ENCODE assay signal across 13 cellular contexts in genomic region chr3:58494107-58494506, GRCh38. TPM values are rescaled to one million over a fixed set of nuclear protein-coding genes. Genes with fewer than 3 reads are reported as not detected.
DNase-seq lines count a peak whose midpoint lies in the region; ATAC-seq, FAIRE-seq and TF ChIP-seq lines count a peak whose summit lies in the region.
"Had no signal": no experiment of that assay in that cellular context is flagged by ENCODE, and none has a peak within 500 bp of the region (broad histone marks: within the 10 kb centered on the region; RNA-seq: fewer than 3 reads in every experiment).

No MANE protein-coding gene starts in this region.

- intact Hi-C loops in tibial artery (cut with DNase I; ENCODE audit: low total_unique reads), result no loop called here

- CTCF ChIA-PET in H1 (lab: Charles Lee; ENCODE audit: partially characterized antibody), result interaction anchor here (1.0 to 8.7 kb wide), 5 partner anchors 30 to 187 kb away, joined by 3 to 68 read pairs (median 7); partner anchors contain the start of gene HTD2

- H3K9me2 ChIP-seq in Loucy (replicated peaks; ENCODE audit: low read depth, low read length), result no peaks in the 10 kb centered on the region

- H3K56ac ChIP-seq in H1 (replicated peaks; ENCODE audit: insufficient read length, low read depth, low read length), result no peak overlapping the region

- 51% methylated on average over 3 of the region's 3 CpGs; no CpG with 5 or more reads in 1 of the 2 experiments for WGBS in H1 (ENCODE audit: extremely low coverage in 1 of 2, insufficient coverage in 1 of 2, insufficient read length in 1 of 2, insufficient replicate concordance in 2 of 2, low coverage in 1 of 2, low lambda C conversion rate in 2 of 2, missing lambda C conversion rate in 1 of 2), 2 experiments

- no peak for FAIRE-seq in H1 (lab: Jason Lieb, UNC)

- POLR2A ChIA-PET in H1 (lab: Charles Lee; ENCODE audit: partially characterized antibody), result interaction anchor here (1.1 to 1.8 kb wide), 5 partner anchors 10 to 144 kb away, joined by 3 to 4 read pairs (median 3); no protein-coding TSS in a partner anchor

- H3K27ac ChIP-seq in DND-41 (ENCODE audit: low read length), result no peak overlapping the region
- H3K27ac ChIP-seq in H1 (ENCODE audit: low read depth, low read length), result no peak overlapping the region
- no peak overlapping the region for H3K27ac ChIP-seq in tibial artery
- H3K27ac ChIP-seq: breast epithelium, KMS-11 had no signal

- no peak overlapping the region for H2BK20ac ChIP-seq in H1 (ENCODE audit: low read length)

- no peak overlapping the region for H4K8ac ChIP-seq in H1 (ENCODE audit: extremely low read depth, insufficient read depth, low read length)

- no peak for ATAC-seq in DND-41 (ENCODE audit: insufficient read depth, low read depth)
- no peak for ATAC-seq in esophagus mucosa
- ATAC-seq: activated CD8-positive, alpha-beta memory T cell treated with anti-CD3 and anti-CD28 coated beads, Interleukin-2, amount 10 ng/mL, durations not matched to agents 7 days and 5 days; stimulated activated naive B cell treated with anti-CD40 and anti-IgM and Interleukin-4, amounts not matched to agents 10 μg/mL and 1 μg/mL and 100 μg/mL, for 72 hours had no signal

- peaks cover under 1% of the 10 kb centered on the region; the same call in 1 of the 2 replicates for H3K36me3 ChIP-seq in DND-41 (ENCODE audit: insufficient read depth, low read length)
- H3K36me3 ChIP-seq in Loucy (ENCODE audit: insufficient read depth, low read length), result no peaks in the 10 kb centered on the region
- no peaks in the 10 kb centered on the region; a peak in 2 of 8 replicates for H3K36me3 ChIP-seq in H1 (ENCODE audit: control insufficient read depth in 2 of 4, insufficient read depth in 4 of 4, low read length in 3 of 4)
- H3K36me3 ChIP-seq in neuron (ENCODE audit: insufficient read depth, low read length), result peaks cover under 1% of the 10 kb centered on the region
- no peaks in the 10 kb centered on the region for H3K36me3 ChIP-seq in tibial artery
- H3K36me3 ChIP-seq: breast epithelium had no signal

- no peaks in the 10 kb centered on the region for H3F3A ChIP-seq in Loucy (ENCODE audit: low read depth)

- H2BK5ac ChIP-seq in H1 (ENCODE audit: low read depth, low read length), result no peak overlapping the region

- H3K4ac ChIP-seq in H1 (replicated peaks; ENCODE audit: insufficient read length, low read depth, low read length), result no peak overlapping the region

- no peak for TF ChIP-seq EP300 in H1 (IDR thresholded peaks at IDR 0.05; ENCODE audit: borderline replicate concordance in 1 of 2, low read depth in 2 of 2, low read length in 2 of 2)

- H4K5ac ChIP-seq in H1 (ENCODE audit: insufficient read length, low read depth, low read length), result no peak overlapping the region

- H4K91ac ChIP-seq in H1 (replicated peaks; ENCODE audit: insufficient read length, low read length), result no peak overlapping the region

- H3K4me1 ChIP-seq in DND-41 (ENCODE audit: insufficient read depth, low read length) (peaks cover 43% of the 10 kb centered on the region), Loucy (ENCODE audit: insufficient read depth, low read length, poor library complexity, severe bottlenecking) (peaks cover 39% of the 10 kb centered on the region), H1 (replicated peaks in 1 of 4; ENCODE audit: control insufficient read depth in 3 of 4, insufficient read depth in 4 of 4, low read length in 3 of 4) (peaks cover 9 to 23% (median 10%) of the 10 kb centered on the region in 4 experiments), neuron (ENCODE audit: insufficient read depth, low read length) (peaks cover 60% of the 10 kb centered on the region), tibial artery (peaks cover 0 to 70% (median 37%) of the 10 kb centered on the region in 4 donors)

- H3K4me3 ChIP-seq in DND-41 (ENCODE audit: low read depth in 1 of 2, low read length in 2 of 2) (0 out of 4 replicates have a peak overlapping the region, but pooled peaks of 1 of the 2 experiments have one; percentile 76), Loucy (ENCODE audit: low read length, poor library complexity, severe bottlenecking) (peak overlapping the region; percentile 82), H1 (ENCODE audit: extremely low read depth in 1 of 4, insufficient read depth in 2 of 4, low read depth in 3 of 4, low read length in 4 of 4) (peak overlapping the region in 1 of 4 experiments; percentile 88; a peak in 2 of 8 replicates), neuron (ENCODE audit: low read length) (peak overlapping the region; percentile 94), tibial artery (no peak overlapping the region)

- H2AK5ac ChIP-seq in H1 (ENCODE audit: low read depth, low read length), result no peak overlapping the region

- H3K23ac ChIP-seq in H1 (ENCODE audit: insufficient read length), result no peak overlapping the region

- no peak overlapping the region for H2BK12ac ChIP-seq in H1 (ENCODE audit: low read depth, low read length)

- H3K79me2 ChIP-seq in DND-41 (ENCODE audit: insufficient read depth, low read length) (peaks cover 62% of the 10 kb centered on the region), Loucy (ENCODE audit: insufficient read depth, low read length) (peaks cover 48% of the 10 kb centered on the region), H1 (ENCODE audit: control insufficient read depth in 1 of 2, insufficient read depth in 2 of 2, low read length in 2 of 2) (peaks cover 10 to 65% of the 10 kb centered on the region in 2 experiments)

- H3K14ac ChIP-seq in H1 (ENCODE audit: insufficient read length), result no peak overlapping the region

- no peak for TF ChIP-seq POLR2A in H1 (IDR thresholded peaks at IDR 0.05; ENCODE audit: control extremely low read depth in 1 of 2, low read depth in 2 of 2, low read length in 2 of 2)

- TF ChIP-seq RAD21 in H1 (IDR thresholded peaks at IDR 0.05 in 1 of 2, conservative IDR thresholded peaks at IDR 0.05 in 1 of 2; ENCODE audit: low read depth in 2 of 2, low read length in 2 of 2), result no peak

- H3K9me3 ChIP-seq in DND-41 (ENCODE audit: insufficient read depth, low read length, severe bottlenecking) (no peaks in the 10 kb centered on the region), Loucy (ENCODE audit: insufficient read depth, low read depth, low read length) (no peaks in the 10 kb centered on the region), H1 (ENCODE audit: insufficient read depth in 2 of 2, low read depth in 1 of 2, low read length in 1 of 2) (no peaks in the 10 kb centered on the region), neuron (ENCODE audit: low read length) (no peaks in the 10 kb centered on the region), tibial artery (no peaks in the 10 kb centered on the region)
- H3K9me3 ChIP-seq: breast epithelium had no signal

- H3K9ac ChIP-seq in DND-41 (ENCODE audit: low read depth, low read length) (peak overlapping the region; percentile 79; the same call in 1 of the 2 replicates), Loucy (ENCODE audit: low read depth, low read length, poor library complexity, severe bottlenecking) (peak overlapping the region; percentile 79), H1 (replicated peaks in 1 of 4; ENCODE audit: extremely low read depth in 1 of 4, low read depth in 3 of 4, low read length in 3 of 4) (no peak overlapping the region)
- H3K9ac ChIP-seq: KMS-11 had no signal

- peaks cover 4% of the 10 kb centered on the region; the same call in 1 of the 2 replicates for H3K23me2 ChIP-seq in H1 (ENCODE audit: low read depth, low read length)

- H3K4me2 ChIP-seq in DND-41 (ENCODE audit: insufficient read depth, low read length) (peak overlapping the region; percentile 91), Loucy (ENCODE audit: low read depth, low read length, poor library complexity, severe bottlenecking) (peak overlapping the region; percentile 92), H1 (ENCODE audit: insufficient read depth in 1 of 2, low read depth in 2 of 2, low read length in 2 of 2) (peak overlapping the region; percentile 72 to 84; a peak in 3 of 4 replicates)

- no peak overlapping the region for H2BK15ac ChIP-seq in H1 (ENCODE audit: low read length)

- DNase-seq in DND-41 (no peak), H1 (ENCODE audit: low read depth in 1 of 2, low spot score in 2 of 2) (no peak), NCI-H1092 (lab: John Stamatoyannopoulos, UW) (no peak), tibial artery (no peak)
- DNase-seq: activated CD8-positive, alpha-beta memory T cell treated with anti-CD3 and anti-CD28 coated beads, Interleukin-2, amount 10 ng/mL, durations not matched to agents 7 days and 5 days; NCI-H345; stimulated activated CD4-positive, alpha-beta T cell treated with anti-CD3 and anti-CD28 coated beads, Interleukin-12 subunit alpha, Interleukin-12 subunit beta, amount 100 ng/mL, for 4 hours; stimulated activated naive B cell treated with anti-CD40 and anti-IgM and Interleukin-4, amounts not matched to agents 10 μg/mL and 1 μg/mL and 100 μg/mL, for 72 hours had no signal

- H3K27me3 ChIP-seq in DND-41 (ENCODE audit: insufficient read depth, low read length, poor library complexity) (peaks cover 9% of the 10 kb centered on the region), Loucy (ENCODE audit: insufficient read depth, low read length, poor library complexity, severe bottlenecking) (no peaks in the 10 kb centered on the region), H1 (replicated peaks in 1 of 4; ENCODE audit: control insufficient read depth in 3 of 4, extremely low read depth in 1 of 4, insufficient read depth in 3 of 4, low read length in 3 of 4) (no peaks in the 10 kb centered on the region), neuron (ENCODE audit: insufficient read depth, low read length) (no peaks in the 10 kb centered on the region), tibial artery (no peaks in the 10 kb centered on the region)
- H3K27me3 ChIP-seq: breast epithelium had no signal

- H3K18ac ChIP-seq in H1 (ENCODE audit: extremely low read depth, low read length), result no peak overlapping the region

- no peak overlapping the region for H2BK120ac ChIP-seq in H1 (replicated peaks; ENCODE audit: low read depth, low read length)

- H2AFZ ChIP-seq in DND-41 (ENCODE audit: low read depth, low read length), result no peak overlapping the region
- no peak overlapping the region for H2AFZ ChIP-seq in Loucy (ENCODE audit: low read length)
- no peak overlapping the region for H2AFZ ChIP-seq in H1 (ENCODE audit: low read length)
- H2AFZ ChIP-seq in neuron (ENCODE audit: low read depth, low read length), result no peak overlapping the region

- H4K20me1 ChIP-seq in DND-41 (ENCODE audit: insufficient read depth, low read length) (peaks cover 33% of the 10 kb centered on the region), Loucy (ENCODE audit: insufficient read depth, low read length, poor library complexity, severe bottlenecking) (peaks cover 35% of the 10 kb centered on the region), H1 (replicated peaks in 1 of 2; ENCODE audit: control insufficient read depth in 1 of 2, insufficient read depth in 2 of 2, low read length in 2 of 2) (peaks cover 0 to 9% of the 10 kb centered on the region in 2 experiments)

- H3K79me1 ChIP-seq in H1 (ENCODE audit: low read depth, low read length), result 0 out of 2 replicates have a peak, but pooled peaks cover 2% of the 10 kb centered on the region

- no peak for TF ChIP-seq CTCF in DND-41 (IDR thresholded peaks at IDR 0.05; ENCODE audit: borderline replicate concordance, extremely low read depth, low read length, poor library complexity, severe bottlenecking)
- TF ChIP-seq CTCF in Loucy (conservative IDR thresholded peaks at IDR 0.05; ENCODE audit: low read length), result no peak
- no peak for TF ChIP-seq CTCF in H1 (IDR thresholded peaks at IDR 0.05; ENCODE audit: control extremely low read depth in 1 of 3, insufficient read depth in 1 of 3, low read depth in 1 of 3, low read length in 3 of 3)
- no peak for TF ChIP-seq CTCF in tibial artery (IDR thresholded peaks at IDR 0.05)

RNA-seq across cellular contexts. Expression of gene KCTD6, which starts 2.2 kb away (rescaled TPM):
- 21.4 and 22.2 TPM in 2 replicates for total RNA-seq in H1 (2021; fragmentation: NEBNext Ultra II Directional; extraction: Animal tissue kit (Norgen Biotek cat#: 25700))
- 11.0 and 17.4 TPM in 2 replicates for polyA plus RNA-seq in H1 (2011; rRNA removed)
- 15.1 TPM for polyA plus RNA-seq in H1 (2011; cell fraction: cytosol; rRNA removed)
- polyA plus RNA-seq in H1 (2011; cell fraction: nucleus; rRNA removed), result 8.3 TPM
- 9.0 to 12.7 TPM (median 9.3 TPM) in 4 replicates for polyA plus RNA-seq in H1 (2012, experiment 1 of 2)
- 2.6 TPM for polyA plus RNA-seq in H1 (2012, experiment 2 of 2)
- polyA plus RNA-seq in H1 (2013, experiment 1 of 2), result 16.2 TPM
- polyA plus RNA-seq in H1 (2013, experiment 2 of 2), result 16.9 TPM
- polyA minus RNA-seq in H1 (2011; rRNA and poly(A)+ RNA removed), result 14.5 and 16.0 TPM in 2 replicates
- 10.8 TPM for polyA minus RNA-seq in H1 (2011; cell fraction: cytosol; rRNA and poly(A)+ RNA removed)
- polyA minus RNA-seq in H1 (2011; cell fraction: nucleus; rRNA and poly(A)+ RNA removed), result 24.4 TPM
- 8.0 TPM for total RNA-seq in esophagus mucosa

RNA-seq across cellular contexts. Expression of gene ACOX2, which starts 42.9 kb away (rescaled TPM):
- 3.1 and 3.2 TPM in 2 replicates for total RNA-seq in H1 (2021; fragmentation: NEBNext Ultra II Directional; extraction: Animal tissue kit (Norgen Biotek cat#: 25700))
- polyA plus RNA-seq in H1 (2011; rRNA removed), result 7.3 and 9.2 TPM in 2 replicates
- polyA plus RNA-seq in H1 (2011; cell fraction: cytosol; rRNA removed), result 4.7 TPM
- polyA plus RNA-seq in H1 (2011; cell fraction: nucleus; rRNA removed), result 5.0 TPM
- 2.3 to 4.8 TPM (median 4.1 TPM) in 4 replicates for polyA plus RNA-seq in H1 (2012, experiment 1 of 2)
- 4.8 TPM for polyA plus RNA-seq in H1 (2012, experiment 2 of 2)
- 3.9 TPM for polyA plus RNA-seq in H1 (2013, experiment 1 of 2)
- polyA plus RNA-seq in H1 (2013, experiment 2 of 2), result 3.5 TPM
- 7.2 and 8.5 TPM in 2 replicates for polyA minus RNA-seq in H1 (2011; rRNA and poly(A)+ RNA removed)
- polyA minus RNA-seq in H1 (2011; cell fraction: cytosol; rRNA and poly(A)+ RNA removed), result 1.5 TPM
- 2.5 TPM for polyA minus RNA-seq in H1 (2011; cell fraction: nucleus; rRNA and poly(A)+ RNA removed)
- 14.3 TPM for total RNA-seq in esophagus mucosa
- total RNA-seq: activated CD8-positive, alpha-beta memory T cell treated with anti-CD3 and anti-CD28 coated beads, Interleukin-2, amount 10 ng/mL, durations not matched to agents 7 days and 5 days had no signal

Comparison
In these comparisons a context has a peak if more than half of its experiments do, and no peak if none do; other contexts are left out.
1. H3K4me3 ChIP-seq: peak in Loucy (single experiment) and neuron (single experiment); none in tibial artery (0 of 2).
2. H3K9ac ChIP-seq: peak in DND-41 (single experiment) and Loucy (single experiment); none in H1 (0 of 4).
3. Peak in every context shown above with its lines, with median percentiles within 50 percentile points of each other: H3K4me2 ChIP-seq.